25 cellular contexts compared by ENCODE assay signal in genomic region chr16:81164958-81165357, GRCh38.
"Had no signal": no experiment of that assay in that cellular context is flagged by ENCODE, and none has a peak within 500 bp of the region (broad histone marks: within the 10 kb centered on the region; RNA-seq: fewer than 3 reads in every experiment).

No MANE protein-coding gene starts in this region.

- H3K27me3 ChIP-seq: colonic mucosa, esophagus squamous epithelium, gastrocnemius medialis, heart right ventricle, left lung had no signal

- FAIRE-seq: endometrium, islet of Langerhans, keratinocyte had no signal

- H3K27ac ChIP-seq: colonic mucosa, epithelial cell of prostate, esophagus squamous epithelium, gastrocnemius medialis, heart right ventricle, left lung, lower lobe of right lung had no signal

- H3K36me3 ChIP-seq: colonic mucosa, esophagus squamous epithelium, gastrocnemius medialis, left lung, lower lobe of right lung had no signal

- H3K9me3 ChIP-seq: colonic mucosa, esophagus squamous epithelium, gastrocnemius medialis, left lung, lower lobe of right lung, mucosa of descending colon had no signal

- H3K4me1 ChIP-seq: colonic mucosa, esophagus squamous epithelium, gastrocnemius medialis, left lung, lower lobe of right lung had no signal

- ATAC-seq: effector memory CD8-positive, alpha-beta T cell; esophagus mucosa; gastrocnemius medialis; heart right ventricle; left cardiac atrium; left lung; left ventricle myocardium superior; lower lobe of right lung had no signal

- DNase-seq: cortex of kidney; effector CD8-positive, alpha-beta T cell; effector memory CD8-positive, alpha-beta T cell; endodermal cell; erythroblast; esophagus squamous epithelium; foreskin fibroblast; foreskin melanocyte; gastrocnemius medialis; glutamatergic neuron; head of caudate nucleus; heart right ventricle; hippocampal formation; left cardiac atrium; left lung; lower lobe of right lung; mesenchymal stem cell had no signal

- H3K4me3 ChIP-seq: colonic mucosa, esophagus squamous epithelium, gastrocnemius medialis, heart right ventricle, left lung, lower lobe of right lung, mucosa of descending colon had no signal
